1 cellular context compared by ENCODE assay signal in genomic region chr3:126982522-126983175, GRCh38.
A peak's percentile ranks its signal among the peaks of the same experiment; 100 is the strongest.
TF ChIP-seq lines count a peak whose summit lies in the region.

TSS of gene PLXNA1 (plus strand) at chr3:126983115. CDS start at chr3:126988594, 5,479 bp downstream.

TF ChIP-seq in HepG2, 621 proteins besides CTCF, POLR2A, EP300 and RAD21 (continued from another document and continues in another):
- TF ChIP-seq ZNF18 (CRISPR knock-in tag; IDR thresholded peaks at IDR 0.05; ENCODE audit: insufficient replicate concordance) (no peak), KAT7 (CRISPR knock-in tag; IDR thresholded peaks at IDR 0.05; ENCODE audit: borderline replicate concordance) (no peak), ZFP90 (CRISPR knock-in tag; IDR thresholded peaks at IDR 0.05; ENCODE audit: borderline replicate concordance) (peak; percentile 20; the same call in 1 of the 2 replicates), PHB2 (IDR thresholded peaks at IDR 0.05; ENCODE audit: partially characterized antibody) (no peak), CENPT (CRISPR knock-in tag; IDR thresholded peaks at IDR 0.05; ENCODE audit: low read depth) (no peak), ZBTB34 (CRISPR knock-in tag; IDR thresholded peaks at IDR 0.05) (no peak), IKZF1 (IDR thresholded peaks at IDR 0.05) (no peak), ZNF572 (CRISPR knock-in tag; IDR thresholded peaks at IDR 0.05) (peak; percentile 63; the same call in 1 of the 2 replicates), RARG (CRISPR knock-in tag; IDR thresholded peaks at IDR 0.05; ENCODE audit: low read depth) (no peak), ZNF841 (CRISPR knock-in tag; IDR thresholded peaks at IDR 0.05; ENCODE audit: borderline replicate concordance) (no peak), KDM1A (CRISPR knock-in tag; IDR thresholded peaks at IDR 0.05) (peak; percentile 99), DMAP1 (CRISPR knock-in tag; IDR thresholded peaks at IDR 0.05) (peak; percentile 47; the same call in 1 of the 2 replicates), BORCS8-MEF2B (CRISPR knock-in tag; IDR thresholded peaks at IDR 0.05) (peak; percentile 42; the same call in 1 of the 2 replicates), ZMYM3 (CRISPR knock-in tag; IDR thresholded peaks at IDR 0.05) (peak; percentile 100), ZNF737 (CRISPR knock-in tag; IDR thresholded peaks at IDR 0.05; ENCODE audit: borderline replicate concordance) (no peak), HMGXB3 (CRISPR knock-in tag; IDR thresholded peaks at IDR 0.05; ENCODE audit: borderline replicate concordance) (0 out of 2 replicates have a peak, but pooled peaks have one; percentile 30), ZIK1 (CRISPR knock-in tag; IDR thresholded peaks at IDR 0.05; ENCODE audit: borderline replicate concordance, low read depth) (peak; percentile 37; the same call in 1 of the 2 replicates), TGIF2 (CRISPR knock-in tag; IDR thresholded peaks at IDR 0.05) (peak; percentile 60; the same call in 1 of the 2 replicates), HIVEP1 (CRISPR knock-in tag; IDR thresholded peaks at IDR 0.05) (peak; percentile 62; the same call in 1 of the 2 replicates), SRY (CRISPR knock-in tag; IDR thresholded peaks at IDR 0.05) (0 out of 2 replicates have a peak, but pooled peaks have one; percentile 40), ESRRA (CRISPR knock-in tag; IDR thresholded peaks at IDR 0.05; ENCODE audit: low read depth) (no peak), MBD4 (IDR thresholded peaks at IDR 0.05; ENCODE audit: borderline replicate concordance, low read length) (no peak), MAX (IDR thresholded peaks at IDR 0.05) (peak; percentile 85), ZBTB14 (CRISPR knock-in tag; IDR thresholded peaks at IDR 0.05) (peak; percentile 74), MTF2 (CRISPR knock-in tag; IDR thresholded peaks at IDR 0.05; ENCODE audit: borderline replicate concordance) (no peak), ZNF678 (CRISPR knock-in tag; IDR thresholded peaks at IDR 0.05) (peak; percentile 70), RFXAP (CRISPR knock-in tag; IDR thresholded peaks at IDR 0.05; ENCODE audit: borderline replicate concordance) (no peak), ZNF800 (CRISPR knock-in tag; IDR thresholded peaks at IDR 0.05) (peak; percentile 17; the same call in 1 of the 2 replicates), ZNF207 (IDR thresholded peaks at IDR 0.05; ENCODE audit: borderline replicate concordance) (no peak), GATA4 (IDR thresholded peaks at IDR 0.05; ENCODE audit: borderline replicate concordance, low read depth) (no peak), RFX3 (CRISPR knock-in tag; IDR thresholded peaks at IDR 0.05) (no peak), SIX4 (CRISPR knock-in tag; IDR thresholded peaks at IDR 0.05) (no peak), ZNF235 (CRISPR knock-in tag; IDR thresholded peaks at IDR 0.05; ENCODE audit: borderline replicate concordance) (no peak), ZNF597 (CRISPR knock-in tag; IDR thresholded peaks at IDR 0.05) (no peak), MAZ (IDR thresholded peaks at IDR 0.05; ENCODE audit: borderline replicate concordance, low read depth, low read length) (no peak), MAZ (CRISPR knock-in tag; IDR thresholded peaks at IDR 0.05; ENCODE audit: low read depth) (peak; percentile 75; the same call in 1 of the 2 replicates), ZKSCAN1 (IDR thresholded peaks at IDR 0.05; ENCODE audit: low read length) (0 out of 2 replicates have a peak, but pooled peaks have one; percentile 21), RFXANK (CRISPR knock-in tag; IDR thresholded peaks at IDR 0.05) (no peak), ZNF639 (CRISPR knock-in tag; conservative IDR thresholded peaks at IDR 0.05) (peak; percentile 39; the same call in 1 of the 2 replicates), PPARG (CRISPR knock-in tag; conservative IDR thresholded peaks at IDR 0.05) (no peak), ZNF615 (CRISPR knock-in tag; IDR thresholded peaks at IDR 0.05; ENCODE audit: borderline replicate concordance) (no peak), THAP9 (CRISPR knock-in tag; IDR thresholded peaks at IDR 0.05; ENCODE audit: borderline replicate concordance) (peak; percentile 69; the same call in 1 of the 2 replicates), FOXM1 (CRISPR knock-in tag; IDR thresholded peaks at IDR 0.05) (no peak)
